In the genomic region with DNA sequence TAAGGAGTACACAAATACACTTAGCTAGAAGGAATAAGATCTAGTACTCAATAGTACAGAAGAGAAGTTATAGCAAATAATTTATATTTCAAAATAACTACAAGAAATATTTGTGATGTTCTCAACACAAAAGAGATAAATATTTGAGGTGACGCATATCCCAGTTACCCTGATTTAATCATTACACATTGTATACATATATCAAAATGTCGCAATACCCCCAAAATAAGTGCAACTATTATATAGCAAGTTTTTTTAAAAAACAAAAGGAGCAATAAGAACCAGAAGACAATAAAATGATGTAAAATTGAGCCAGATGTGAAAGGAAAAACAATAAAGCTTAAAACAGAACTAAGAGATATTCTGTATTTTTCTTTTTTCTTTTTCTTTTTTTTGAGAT, we compare ENCODE assay signal across 31 cellular contexts. TPM values are rescaled to one million over a fixed set of nuclear protein-coding genes. Genes with fewer than 3 reads are reported as not detected.
"Had no signal": no experiment of that assay in that cellular context is flagged by ENCODE, and none has a peak within 500 bp of the region (broad histone marks: within the 10 kb centered on the region; RNA-seq: fewer than 3 reads in every experiment).

No MANE protein-coding gene starts in this region.

- H3K27ac ChIP-seq: neural progenitor cell, ovary, parathyroid adenoma, psoas muscle, spleen, suprapubic skin, testis, tibial artery, transverse colon, upper lobe of right lung, uterus had no signal

- H3K4me3 ChIP-seq: neural progenitor cell, ovary, psoas muscle, skin epidermis, smooth muscle cell, spleen, suprapubic skin, testis, tibial artery, transverse colon, upper lobe of right lung, uterus had no signal

- H3K27me3 Mint-ChIP-seq: natural killer cell treated with Interleukin-12 subunit alpha and Interleukin-12 subunit beta and Interleukin-15 and Interleukin-18, amount 100 ng/mL, for 72 hours; progenitor cell of endocrine pancreas; stimulated activated memory B cell treated with anti-CD40 and anti-IgM and Interleukin-4, amounts not matched to agents 10 μg/mL and 1 μg/mL and 100 μg/mL, for 72 hours; stimulated activated naive CD8-positive, alpha-beta T cell treated with anti-CD3 and anti-CD28 coated beads, Interleukin-15, amount 100 ng/mL, for 72 hours; type B pancreatic cell had no signal

- H3K9me3 Mint-ChIP-seq: stimulated activated memory B cell treated with anti-CD40 and anti-IgM and Interleukin-4, amounts not matched to agents 10 μg/mL and 1 μg/mL and 100 μg/mL, for 72 hours; stimulated activated naive CD8-positive, alpha-beta T cell treated with anti-CD3 and anti-CD28 coated beads, Interleukin-15, amount 100 ng/mL, for 72 hours had no signal

- H3K27me3 ChIP-seq: neural progenitor cell, ovary, spleen, suprapubic skin, testis, transverse colon, upper lobe of right lung, uterus had no signal

- H3K4me3 Mint-ChIP-seq: naive thymus-derived CD8-positive, alpha-beta T cell; natural killer cell treated with Interleukin-12 subunit alpha and Interleukin-12 subunit beta and Interleukin-15 and Interleukin-18, amount 100 ng/mL, for 72 hours; neural progenitor cell; stimulated activated memory B cell treated with anti-CD40 and anti-IgM and Interleukin-4, amounts not matched to agents 10 μg/mL and 1 μg/mL and 100 μg/mL, for 72 hours; stimulated activated naive CD8-positive, alpha-beta T cell treated with anti-CD3 and anti-CD28 coated beads, Interleukin-15, amount 100 ng/mL, for 72 hours; type B pancreatic cell had no signal

- H3K36me3 Mint-ChIP-seq: naive thymus-derived CD8-positive, alpha-beta T cell; natural killer cell treated with Interleukin-12 subunit alpha and Interleukin-12 subunit beta and Interleukin-15 and Interleukin-18, amount 100 ng/mL, for 72 hours; neural progenitor cell; stimulated activated memory B cell treated with anti-CD40 and anti-IgM and Interleukin-4, amounts not matched to agents 10 μg/mL and 1 μg/mL and 100 μg/mL, for 72 hours had no signal

- H3K36me3 ChIP-seq: neural progenitor cell, ovary, spleen, suprapubic skin, tibial artery, transverse colon, upper lobe of right lung, uterus had no signal

- H3K79me2 ChIP-seq: parathyroid adenoma had no signal

- ATAC-seq: naive thymus-derived CD8-positive, alpha-beta T cell; natural killer cell treated with Interleukin-12 subunit alpha and Interleukin-12 subunit beta and Interleukin-15 and Interleukin-18, amount 100 ng/mL, for 72 hours; psoas muscle; right cardiac atrium; sciatic nerve; stimulated activated memory B cell treated with anti-CD40 and anti-IgM and Interleukin-4, amounts not matched to agents 10 μg/mL and 1 μg/mL and 100 μg/mL, for 72 hours; stimulated activated naive CD8-positive, alpha-beta T cell treated with anti-CD3 and anti-CD28 coated beads, Interleukin-15, amount 100 ng/mL, for 72 hours; stimulated activated naive CD8-positive, alpha-beta T cell treated with anti-CD3 and anti-CD28 coated beads, Interleukin-15, Interleukin-2, amounts not matched to agents 100 U/mL and 50 U/mL, for 24 hours; upper lobe of right lung had no signal

- H3K4me1 Mint-ChIP-seq: naive thymus-derived CD8-positive, alpha-beta T cell; neural progenitor cell; stimulated activated memory B cell treated with anti-CD40 and anti-IgM and Interleukin-4, amounts not matched to agents 10 μg/mL and 1 μg/mL and 100 μg/mL, for 72 hours; stimulated activated naive CD8-positive, alpha-beta T cell treated with anti-CD3 and anti-CD28 coated beads, Interleukin-15, amount 100 ng/mL, for 72 hours had no signal

- H3K9ac ChIP-seq: neural progenitor cell, parathyroid adenoma had no signal

- H3K4me2 ChIP-seq: neural progenitor cell, smooth muscle cell had no signal

- H3K9me3 ChIP-seq: ovary, psoas muscle, spleen, suprapubic skin, testis, tibial artery, transverse colon, upper lobe of right lung, uterus had no signal

- H3K27ac Mint-ChIP-seq: naive thymus-derived CD8-positive, alpha-beta T cell; natural killer cell treated with Interleukin-12 subunit alpha and Interleukin-12 subunit beta and Interleukin-15 and Interleukin-18, amount 100 ng/mL, for 72 hours; neural progenitor cell; progenitor cell of endocrine pancreas; stimulated activated memory B cell treated with anti-CD40 and anti-IgM and Interleukin-4, amounts not matched to agents 10 μg/mL and 1 μg/mL and 100 μg/mL, for 72 hours; stimulated activated naive CD8-positive, alpha-beta T cell treated with anti-CD3 and anti-CD28 coated beads, Interleukin-15, amount 100 ng/mL, for 72 hours; type B pancreatic cell had no signal

- DNase-seq: naive thymus-derived CD8-positive, alpha-beta T cell; occipital lobe; ovary; posterior cingulate gyrus; psoas muscle; right cardiac atrium; spleen; stimulated activated CD4-positive, alpha-beta T cell treated with anti-CD3 and anti-CD28 coated beads, Interleukin-12 subunit alpha, Interleukin-12 subunit beta, amount 100 ng/mL, for 4 hours; stimulated activated CD4-positive, alpha-beta T cell treated with anti-CD3 and anti-CD28 coated beads, Interleukin-1b, Interleukin-23, amount 100 ng/mL, for 48 hours; stimulated activated CD4-positive, alpha-beta T cell treated with anti-CD3 and anti-CD28 coated beads, Interleukin-4, amount 100 ng/mL, for 1 hour; stimulated activated CD4-positive, alpha-beta T cell treated with anti-CD3 and anti-CD28 coated beads, Interleukin-4, amount 100 ng/mL, for 4 hours; stimulated activated CD8-positive, alpha-beta memory T cell treated with anti-CD3 and anti-CD28 coated beads, Interleukin-4, amount 100 ng/mL, for 48 hours; stimulated activated naive CD4-positive, alpha-beta T cell; stimulated activated naive CD8-positive, alpha-beta T cell treated with anti-CD3 and anti-CD28 coated beads, Interleukin-15, amount 100 ng/mL, for 72 hours; stimulated activated naive CD8-positive, alpha-beta T cell treated with anti-CD3 and anti-CD28 coated beads, Interleukin-15, Interleukin-2, amounts not matched to agents 100 U/mL and 50 U/mL, for 24 hours; substantia nigra; testis; tibial artery; transverse colon; upper lobe of right lung; uterus had no signal

- H3K4me1 ChIP-seq: neural progenitor cell, psoas muscle, spleen, testis, tibial artery, upper lobe of right lung, uterus had no signal

- H2AFZ ChIP-seq: neural progenitor cell, parathyroid adenoma had no signal

RNA-seq across cellular contexts. Expression of a gene that starts 59.3 kb away (rescaled TPM):
- total RNA-seq: naive thymus-derived CD8-positive, alpha-beta T cell had no signal
- polyA plus RNA-seq: naive thymus-derived CD8-positive, alpha-beta T cell had no signal
